ENCODE assay signal across 9 cellular contexts in genomic region chr15:85312925-85313324, GRCh38.
A peak's percentile ranks its signal among the peaks of the same experiment; 100 is the strongest.
DNase-seq lines count a peak whose midpoint lies in the region; ATAC-seq, FAIRE-seq and TF ChIP-seq lines count a peak whose summit lies in the region.
"Had no signal": no experiment of that assay in that cellular context is flagged by ENCODE, and none has a peak within 500 bp of the region (broad histone marks: within the 10 kb centered on the region; RNA-seq: fewer than 3 reads in every experiment).

No MANE protein-coding gene starts in this region.

- intact Hi-C loops in aorta (cut with DNase I) (no loop called here), thyroid gland (cut with DNase I) (no loop called here)

- H3K36me3 Mint-ChIP-seq in endodermal cell (ENCODE audit: low read depth), result no peaks in the 10 kb centered on the region

- H3K4me3 ChIP-seq in AG04450 (ENCODE audit: low read depth, low read length) (no peak overlapping the region), endodermal cell (ENCODE audit: low read length) (no peak overlapping the region), aorta (ENCODE audit: low read length in 2 of 2) (no peak overlapping the region), coronary artery (no peak overlapping the region), thyroid gland (replicated peaks in 1 of 3) (no peak overlapping the region)
- H3K4me3 ChIP-seq: heart left ventricle had no signal

- peaks cover 3% of the 10 kb centered on the region for H3K9me3 Mint-ChIP-seq in endodermal cell

- no peak overlapping the region for H3K4me3 Mint-ChIP-seq in endodermal cell

- POLR2A ChIA-PET in AG04450 (lab: Yijun Ruan, JAX), result interaction anchor here (0.7 to 0.8 kb wide), 2 partner anchors 67 to 111 kb away, joined by 3 read pairs; partner anchors contain the start of gene AKAP13

- H3K27me3 ChIP-seq in AG04450 (ENCODE audit: control insufficient read depth, insufficient read depth, low read length), result no peaks in the 10 kb centered on the region
- no peaks in the 10 kb centered on the region for H3K27me3 ChIP-seq in endodermal cell (ENCODE audit: control insufficient read depth, insufficient read depth, low read length, poor library complexity, severe bottlenecking)
- no peaks in the 10 kb centered on the region for H3K27me3 ChIP-seq in aorta (ENCODE audit: control insufficient read depth in 1 of 2, insufficient read depth in 2 of 2, low read length in 1 of 2)
- H3K27me3 ChIP-seq in thyroid gland, result no peaks in the 10 kb centered on the region
- H3K27me3 ChIP-seq: heart left ventricle had no signal

- ATAC-seq in HG03469 (IDR thresholded peaks at IDR 0.05; ENCODE audit: unreplicated experiment) (peak; percentile 4), aorta (ENCODE audit: low FRiP score) (no peak)

- peaks cover 7% of the 10 kb centered on the region for H3K27me3 Mint-ChIP-seq in endodermal cell (ENCODE audit: insufficient read depth)

- TF ChIP-seq POLR2A in thyroid gland (IDR thresholded peaks at IDR 0.05), result no peak

- DNase-seq in AG04450 (ENCODE audit: low read depth, low spot score) (no peak), GM19239 (ENCODE audit: insufficient read length, low spot score) (no peak), endodermal cell (peak; percentile 80), aorta (no peak), putamen (ENCODE audit: low spot score) (no peak), coronary artery (ENCODE audit: low spot score) (no peak), thyroid gland (no peak)
- DNase-seq: heart left ventricle had no signal

- WGBS in endodermal cell (ENCODE audit: insufficient coverage in 1 of 2, insufficient read length in 1 of 2), 2 experiments, result 85 to 86% methylated on average over 1 to 2 of the region's 2 CpGs
- 83 to 86% methylated on average over 2 of the region's 2 CpGs for WGBS in aorta, 2 donors
- 83 to 92% methylated on average over 2 of the region's 2 CpGs for WGBS in thyroid gland, 2 donors

- H3K36me3 ChIP-seq in endodermal cell (ENCODE audit: control insufficient read depth, insufficient read depth, low read length), result no peaks in the 10 kb centered on the region
- no peaks in the 10 kb centered on the region for H3K36me3 ChIP-seq in aorta (ENCODE audit: control insufficient read depth in 1 of 2, insufficient read depth in 2 of 2, low read length in 1 of 2)
- no peaks in the 10 kb centered on the region for H3K36me3 ChIP-seq in thyroid gland
- H3K36me3 ChIP-seq: heart left ventricle had no signal

- CTCF ChIA-PET in AG04450 (lab: Charles Lee), result interaction anchor here (0.6 to 2.9 kb wide), 11 partner anchors 16 to 416 kb away, joined by 3 to 21 read pairs (median 4); no protein-coding TSS in a partner anchor

- peak; percentile 35 for FAIRE-seq in GM19239 (lab: Jason Lieb, UNC)

- TF ChIP-seq CTCF in AG04450 (IDR thresholded peaks at IDR 0.05; ENCODE audit: low read depth, low read length), result peak; percentile 49; the same call in 1 of the 2 replicates
- peak; percentile 37 for TF ChIP-seq CTCF in endodermal cell (conservative IDR thresholded peaks at IDR 0.05)
- no peak for TF ChIP-seq CTCF in coronary artery (IDR thresholded peaks at IDR 0.05)
- no peak for TF ChIP-seq CTCF in thyroid gland (IDR thresholded peaks at IDR 0.05)

- H3K27ac ChIP-seq in AG04450 (ENCODE audit: low read depth, low read length), result peak overlapping the region; percentile 75
- H3K27ac ChIP-seq in endodermal cell (ENCODE audit: low read depth, low read length), result no peak overlapping the region
- no peak overlapping the region for H3K27ac ChIP-seq in aorta (ENCODE audit: low read depth in 1 of 2, low read length in 2 of 2)
- no peak overlapping the region for H3K27ac ChIP-seq in coronary artery
- peak overlapping the region in 1 of 3 donors; percentile 14 for H3K27ac ChIP-seq in thyroid gland
- H3K27ac ChIP-seq: heart left ventricle had no signal

- peak overlapping the region; percentile 4 for H3K27ac Mint-ChIP-seq in endodermal cell

- no peaks in the 10 kb centered on the region for H3K9me3 ChIP-seq in AG04450 (ENCODE audit: control insufficient read depth, insufficient read depth, low read length)
- H3K9me3 ChIP-seq in endodermal cell (ENCODE audit: control insufficient read depth, low read length), result no peaks in the 10 kb centered on the region
- no peaks in the 10 kb centered on the region for H3K9me3 ChIP-seq in aorta (ENCODE audit: control insufficient read depth, low read length)
- no peaks in the 10 kb centered on the region for H3K9me3 ChIP-seq in thyroid gland

- H3K4me1 ChIP-seq in endodermal cell (ENCODE audit: control insufficient read depth, insufficient read depth, low read length), result no peaks in the 10 kb centered on the region
- H3K4me1 ChIP-seq in aorta (ENCODE audit: control insufficient read depth in 1 of 2, insufficient read depth in 2 of 2, low read length in 2 of 2), result no peaks in the 10 kb centered on the region
- peaks cover 12 to 40% of the 10 kb centered on the region in 2 donors for H3K4me1 ChIP-seq in thyroid gland

- H3K4me1 Mint-ChIP-seq in endodermal cell, result peaks cover 12% of the 10 kb centered on the region

- no peak overlapping the region for H3K9ac ChIP-seq in endodermal cell (ENCODE audit: extremely low read depth, low read length, poor library complexity, severe bottlenecking)

Comparison
In these comparisons a context has a peak if more than half of its experiments do, and no peak if none do; other contexts are left out.
1. CTCF ChIP-seq: peak in AG04450 (single experiment) and endodermal cell (single experiment); none in coronary artery (single experiment) and thyroid gland (0 of 6).